ENCODE assay signal across 8 cellular contexts in the genomic region with DNA sequence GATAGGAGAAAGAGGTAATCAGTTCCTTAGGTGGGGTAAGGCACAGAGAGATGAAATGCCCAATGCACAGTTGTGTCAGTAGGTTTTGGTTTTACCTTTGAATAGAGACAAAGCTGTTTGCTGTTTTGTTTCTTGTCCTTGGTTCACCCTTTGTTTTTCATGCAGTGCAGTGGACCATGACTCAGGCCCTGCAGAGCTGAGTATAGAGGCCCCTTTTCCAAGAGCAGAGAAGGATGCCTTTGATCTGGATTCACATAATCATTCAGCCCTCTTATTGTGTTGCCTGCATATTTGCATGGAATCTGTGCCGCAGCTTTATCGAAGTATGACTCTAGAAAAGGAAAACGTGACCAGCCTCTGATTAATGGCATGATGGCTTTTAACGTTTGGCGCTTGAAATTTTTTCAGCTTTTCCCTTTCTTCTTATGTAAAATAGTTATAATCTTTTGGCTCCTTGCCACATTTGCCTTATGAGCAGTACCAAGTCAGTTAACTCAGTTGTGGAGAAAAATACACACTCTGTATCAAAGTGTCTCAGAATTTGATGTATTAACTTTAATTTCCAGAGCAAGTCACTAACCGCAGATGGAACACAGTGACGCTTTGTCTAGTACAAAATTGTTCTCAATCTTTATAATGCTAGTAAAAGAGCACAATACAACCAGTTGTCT.
A peak's percentile ranks its signal among the peaks of the same experiment; 100 is the strongest.
DNase-seq lines count a peak whose midpoint lies in the region; ATAC-seq, FAIRE-seq and TF ChIP-seq lines count a peak whose summit lies in the region.

No MANE protein-coding gene starts in this region.

- no peak for TF ChIP-seq CTCF in SK-N-SH (IDR thresholded peaks at IDR 0.05)
- TF ChIP-seq CTCF in lower leg skin (IDR thresholded peaks at IDR 0.05): no peak

- 86% methylated on average over 7 of the region's 7 CpGs for WGBS in SK-N-SH (ENCODE audit: low lambda C conversion rate)
- 56% methylated on average over 7 of the region's 7 CpGs for WGBS in lower leg skin, 2 donors
- WGBS in small intestine, 3 donors: 55 to 66% (median 57%) methylated on average over 7 of the region's 7 CpGs

- no peaks in the 10 kb centered on the region for H4K20me1 ChIP-seq in SK-N-SH (ENCODE audit: insufficient read depth)

- peaks cover 20 to 25% of the 10 kb centered on the region in 2 experiments; a peak in 3 of 4 replicates for H3K4me1 ChIP-seq in SK-N-SH (ENCODE audit: control insufficient read depth in 1 of 2, insufficient read depth in 2 of 2, low read depth in 1 of 2, low read length in 1 of 2)
- no peaks in the 10 kb centered on the region for H3K4me1 ChIP-seq in small intestine (ENCODE audit: control insufficient read depth in 2 of 2, insufficient read depth in 1 of 2, low read depth in 1 of 2, low read length in 1 of 2)

- H3K9me3 ChIP-seq in SK-N-SH: no peaks in the 10 kb centered on the region
- no peaks in the 10 kb centered on the region for H3K9me3 ChIP-seq in small intestine (ENCODE audit: control insufficient read depth, low read depth)

- H3K9me2 ChIP-seq in SK-N-SH: no peaks in the 10 kb centered on the region

- CTCF ChIA-PET in SK-N-SH (lab: Yijun Ruan, JAX): interaction anchor here (1.2 to 2.3 kb wide), 3 partner anchors 11 to 128 kb away, joined by 5 to 7 read pairs (median 6); no protein-coding TSS in a partner anchor

- no peaks in the 10 kb centered on the region for H3F3A ChIP-seq in SK-N-SH (replicated peaks; ENCODE audit: insufficient read depth)

- no peak for TF ChIP-seq EP300 in SK-N-SH (IDR thresholded peaks at IDR 0.05; ENCODE audit: borderline replicate concordance in 1 of 2, low read depth in 1 of 2, low read length in 1 of 2)

- H3K27me3 ChIP-seq in SK-N-SH (ENCODE audit: insufficient read depth) (no peaks in the 10 kb centered on the region), small intestine (ENCODE audit: control insufficient read depth in 2 of 2, insufficient read depth in 2 of 2, low read length in 2 of 2) (no peaks in the 10 kb centered on the region)

- H3K36me3 ChIP-seq in SK-N-SH (replicated peaks in 1 of 2; ENCODE audit: control insufficient read depth in 1 of 2, insufficient read depth in 2 of 2, low read length in 1 of 2): no peaks in the 10 kb centered on the region
- H3K36me3 ChIP-seq in small intestine (ENCODE audit: control insufficient read depth in 2 of 2, insufficient read depth in 2 of 2, low read length in 2 of 2): peaks cover 1 to 2% of the 10 kb centered on the region in 2 donors

- DNase-seq in SK-N-SH (no peak), lower leg skin (ENCODE audit: low spot score in 2 of 2) (no peak), small intestine (no peak), OCI-M2 (lab: John Stamatoyannopoulos, UW; ENCODE audit: unreplicated experiment) (no peak)

- POLR2A ChIA-PET in SK-N-SH (lab: Yijun Ruan, JAX): no interaction called here

- H3K4me3 ChIP-seq in SK-N-SH (ENCODE audit: low read depth in 2 of 2, low read length in 1 of 2) (no peak overlapping the region), lower leg skin (ENCODE audit: low read depth, poor library complexity, severe bottlenecking) (no peak overlapping the region), small intestine (ENCODE audit: low read depth in 1 of 2, low read length in 2 of 2) (no peak overlapping the region)

- no peak overlapping the region for H3K9ac ChIP-seq in SK-N-SH

- peak; percentile 55 for ATAC-seq in GM18519 (IDR thresholded peaks at IDR 0.05; ENCODE audit: low FRiP score, unreplicated experiment)
- peak; percentile 75 for ATAC-seq in HG02678 (IDR thresholded peaks at IDR 0.05; ENCODE audit: unreplicated experiment)
- no peak for ATAC-seq in HG02981 (IDR thresholded peaks at IDR 0.05; ENCODE audit: unreplicated experiment)

- no peak overlapping the region for H3K4me2 ChIP-seq in SK-N-SH

- no peak overlapping the region for H2AFZ ChIP-seq in SK-N-SH (ENCODE audit: low read depth)

- no peak for TF ChIP-seq POLR2A in lower leg skin (IDR thresholded peaks at IDR 0.05)

- intact Hi-C loops in lower leg skin (cut with DNase I; ENCODE audit: low total_unique reads): no loop called here

- FAIRE-seq in islet of Langerhans (lab: Jason Lieb, UNC) (peak; percentile 45), small intestine (lab: Jason Lieb, UNC) (no peak)

- peak overlapping the region in 1 of 2 experiments; percentile 90; a peak in 2 of 4 replicates for H3K27ac ChIP-seq in SK-N-SH (ENCODE audit: low read depth in 2 of 2, low read length in 1 of 2)
- no peak overlapping the region for H3K27ac ChIP-seq in small intestine (ENCODE audit: low read depth in 1 of 2, low read length in 1 of 2)

- H3K79me2 ChIP-seq in SK-N-SH (ENCODE audit: insufficient read depth): no peaks in the 10 kb centered on the region

- TF ChIP-seq RAD21 in SK-N-SH (IDR thresholded peaks at IDR 0.05; ENCODE audit: low read length): no peak

TF ChIP-seq in SK-N-SH, 30 proteins besides CTCF, POLR2A, EP300 and RAD21:
- TF ChIP-seq, protein P1, sequence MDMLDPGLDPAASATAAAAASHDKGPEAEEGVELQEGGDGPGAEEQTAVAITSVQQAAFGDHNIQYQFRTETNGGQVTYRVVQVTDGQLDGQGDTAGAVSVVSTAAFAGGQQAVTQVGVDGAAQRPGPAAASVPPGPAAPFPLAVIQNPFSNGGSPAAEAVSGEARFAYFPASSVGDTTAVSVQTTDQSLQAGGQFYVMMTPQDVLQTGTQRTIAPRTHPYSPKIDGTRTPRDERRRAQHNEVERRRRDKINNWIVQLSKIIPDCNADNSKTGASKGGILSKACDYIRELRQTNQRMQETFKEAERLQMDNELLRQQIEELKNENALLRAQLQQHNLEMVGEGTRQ (IDR thresholded peaks at IDR 0.05; ENCODE audit: borderline replicate concordance, low read depth, low read length): no peak
- TF ChIP-seq NFIC (IDR thresholded peaks at IDR 0.05; ENCODE audit: borderline replicate concordance): peak; percentile 18; the same call in 1 of the 2 replicates
TF ChIP-seq in SK-N-SH: peak in this region for 1.
